Comparison of ENCODE assay signal across 3 cellular contexts in the genomic region with DNA sequence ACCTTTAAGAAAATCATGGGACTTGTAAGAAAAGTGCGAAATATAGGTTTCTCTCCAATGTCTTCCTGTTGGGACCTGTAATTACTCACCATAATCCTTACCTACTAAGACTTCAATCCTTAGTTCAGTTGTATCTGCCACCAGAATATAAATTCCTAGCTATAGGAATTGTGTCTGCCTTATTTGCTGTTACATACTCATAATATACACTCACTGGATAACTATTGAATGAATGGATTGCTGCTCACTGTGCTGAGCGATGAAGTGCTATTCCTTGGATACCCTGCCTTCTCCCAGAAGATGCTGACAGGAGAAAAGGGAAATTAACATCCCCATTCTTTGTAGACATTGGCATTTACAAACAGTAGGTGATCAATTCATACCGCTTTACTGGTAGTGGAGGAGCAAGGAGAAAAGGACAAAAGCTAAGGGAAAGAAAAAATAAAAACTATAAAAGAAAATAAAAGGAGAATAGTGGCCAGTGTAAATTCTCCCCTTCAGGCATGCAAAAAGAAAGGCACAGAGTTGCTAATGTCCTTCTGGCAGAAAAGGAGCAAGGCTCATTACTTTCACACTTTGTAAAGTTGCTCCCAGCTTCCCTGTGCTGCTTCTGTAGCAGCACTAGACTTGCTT.
TF ChIP-seq lines count a peak whose summit lies in the region.

No MANE protein-coding gene starts in this region.

TF ChIP-seq in GM23338, 12 proteins besides CTCF, POLR2A, EP300 and RAD21:
- TF ChIP-seq NANOG (IDR thresholded peaks at IDR 0.05; ENCODE audit: borderline replicate concordance) = peak; percentile 50
- TF ChIP-seq ZNF462 (CRISPR knock-in tag; IDR thresholded peaks at IDR 0.05) = peak; percentile 82
- no peak for TF ChIP-seq EZH2phosphoT487 (IDR thresholded peaks at IDR 0.05; ENCODE audit: unreplicated experiment)

TF ChIP-seq in IMR-90, 13 proteins besides CTCF, POLR2A, EP300 and RAD21:
- TF ChIP-seq RCOR1 (IDR thresholded peaks at IDR 0.05; ENCODE audit: insufficient replicate concordance, low read length) (no peak), MAZ (IDR thresholded peaks at IDR 0.05; ENCODE audit: borderline replicate concordance, low read depth, low read length) (no peak), NFE2L2 (IDR thresholded peaks at IDR 0.05; ENCODE audit: low read depth, low read length) (no peak), SMC3 (IDR thresholded peaks at IDR 0.05; ENCODE audit: low read depth, low read length) (no peak), MXI1 (IDR thresholded peaks at IDR 0.05; ENCODE audit: borderline replicate concordance, low read depth, low read length) (no peak), BHLHE40 (IDR thresholded peaks at IDR 0.05; ENCODE audit: low read depth, low read length) (no peak), CEBPB (IDR thresholded peaks at IDR 0.05; ENCODE audit: low read depth, low read length) (no peak), ELK1 (IDR thresholded peaks at IDR 0.05; ENCODE audit: borderline replicate concordance, low read depth, low read length) (no peak), FOS (IDR thresholded peaks at IDR 0.05; ENCODE audit: low read depth, low read length) (no peak), RFX5 (IDR thresholded peaks at IDR 0.05; ENCODE audit: low read depth, low read length) (no peak), CHD1 (IDR thresholded peaks at IDR 0.05; ENCODE audit: low read depth, low read length) (no peak)

TF ChIP-seq in neural cell, 6 proteins besides CTCF, POLR2A, EP300 and RAD21:
- TF ChIP-seq MXI1 (conservative IDR thresholded peaks at IDR 0.05; ENCODE audit: poor library complexity, severe bottlenecking) (no peak), EZH2 (IDR thresholded peaks at IDR 0.05; ENCODE audit: borderline replicate concordance, insufficient read depth, low read length, poor library complexity, severe bottlenecking) (no peak), REST (IDR thresholded peaks at IDR 0.05; ENCODE audit: borderline replicate concordance) (peak; percentile 77)
